1 cellular context compared by ENCODE assay signal in genomic region chr19:55640043-55640576, GRCh38.
TF ChIP-seq lines count a peak whose summit lies in the region.

No MANE protein-coding gene starts in this region.

TF ChIP-seq in K562, 482 proteins besides CTCF, POLR2A, EP300 and RAD21 (continued from another document and continues in another):
- TF ChIP-seq AFF1 (IDR thresholded peaks at IDR 0.05; ENCODE audit: low read depth in 1 of 2, partially characterized antibody in 2 of 2) (no peak), ZNF76 (CRISPR knock-in tag; IDR thresholded peaks at IDR 0.05; ENCODE audit: borderline replicate concordance) (peak; percentile 91; the same call in 1 of the 2 replicates), UBTF (IDR thresholded peaks at IDR 0.05; ENCODE audit: borderline replicate concordance in 1 of 2, low read depth in 2 of 2, low read length in 2 of 2) (no peak), KLF10 (CRISPR knock-in tag; IDR thresholded peaks at IDR 0.05) (no peak), MXD1 (CRISPR knock-in tag; IDR thresholded peaks at IDR 0.05; ENCODE audit: borderline replicate concordance, poor library complexity, severe bottlenecking) (no peak), NR0B1 (IDR thresholded peaks at IDR 0.05; ENCODE audit: partially characterized antibody) (no peak), POLR3A (IDR thresholded peaks at IDR 0.05; ENCODE audit: borderline replicate concordance, extremely low read depth, insufficient read depth, insufficient read length) (no peak), PTTG1 (tag; IDR thresholded peaks at IDR 0.05; ENCODE audit: low read depth) (no peak), PHF20 (IDR thresholded peaks at IDR 0.05; ENCODE audit: partially characterized antibody) (no peak), ZNF79 (CRISPR knock-in tag; IDR thresholded peaks at IDR 0.05; ENCODE audit: low read depth) (no peak), NFE2 (IDR thresholded peaks at IDR 0.05; ENCODE audit: low read depth) (no peak), NELFE (IDR thresholded peaks at IDR 0.05; ENCODE audit: insufficient read depth, insufficient read length) (no peak), POLR2H (tag; IDR thresholded peaks at IDR 0.05; ENCODE audit: low read depth) (no peak), CLOCK (CRISPR knock-in tag; IDR thresholded peaks at IDR 0.05; ENCODE audit: borderline replicate concordance) (0 out of 2 replicates have a peak, but pooled peaks have one; percentile 25), ZBTB17 (CRISPR knock-in tag; IDR thresholded peaks at IDR 0.05) (peak; percentile 78), CREM (IDR thresholded peaks at IDR 0.05; ENCODE audit: low read depth) (peak; percentile 55), LEF1 (IDR thresholded peaks at IDR 0.05) (no peak), MTA1 (IDR thresholded peaks at IDR 0.05; ENCODE audit: borderline replicate concordance) (no peak), RERE (CRISPR knock-in tag; IDR thresholded peaks at IDR 0.05; ENCODE audit: borderline replicate concordance) (peak; percentile 99), ELF2 (CRISPR knock-in tag; IDR thresholded peaks at IDR 0.05) (no peak), ATF1 (CRISPR knock-in tag; IDR thresholded peaks at IDR 0.05) (no peak), ATF1 (tag; IDR thresholded peaks at IDR 0.05) (peak; percentile 76), ZBTB1 (CRISPR knock-in tag; IDR thresholded peaks at IDR 0.05; ENCODE audit: borderline replicate concordance, low read depth) (peak; percentile 93), ZBTB49 (CRISPR knock-in tag; IDR thresholded peaks at IDR 0.05; ENCODE audit: borderline replicate concordance) (peak; percentile 98), GATAD2B (IDR thresholded peaks at IDR 0.05; ENCODE audit: borderline replicate concordance) (0 out of 2 replicates have a peak, but pooled peaks have one; percentile 41), KLF1 (tag; IDR thresholded peaks at IDR 0.05) (0 out of 2 replicates have a peak, but pooled peaks have one; percentile 22), ZFP30 (CRISPR knock-in tag; IDR thresholded peaks at IDR 0.05; ENCODE audit: borderline replicate concordance) (no peak), MEF2A (IDR thresholded peaks at IDR 0.05; ENCODE audit: control insufficient read depth, low read depth, low read length) (no peak), FOXP1 (CRISPR knock-in tag; IDR thresholded peaks at IDR 0.05) (peak; percentile 99), ZNF12 (CRISPR knock-in tag; IDR thresholded peaks at IDR 0.05) (no peak; the same call in 1 of the 2 replicates), MXI1 (IDR thresholded peaks at IDR 0.05; ENCODE audit: low read depth, low read length) (no peak), ZNF217 (CRISPR knock-in tag; IDR thresholded peaks at IDR 0.05) (peak; percentile 88; the same call in 1 of the 2 replicates), BCOR (IDR thresholded peaks at IDR 0.05) (no peak), TCF15 (CRISPR knock-in tag; IDR thresholded peaks at IDR 0.05) (peak; percentile 15; the same call in 1 of the 2 replicates), ARID3B (CRISPR knock-in tag; IDR thresholded peaks at IDR 0.05; ENCODE audit: borderline replicate concordance) (no peak)
